Comparison of ENCODE assay signal across 24 cellular contexts in the genomic region with DNA sequence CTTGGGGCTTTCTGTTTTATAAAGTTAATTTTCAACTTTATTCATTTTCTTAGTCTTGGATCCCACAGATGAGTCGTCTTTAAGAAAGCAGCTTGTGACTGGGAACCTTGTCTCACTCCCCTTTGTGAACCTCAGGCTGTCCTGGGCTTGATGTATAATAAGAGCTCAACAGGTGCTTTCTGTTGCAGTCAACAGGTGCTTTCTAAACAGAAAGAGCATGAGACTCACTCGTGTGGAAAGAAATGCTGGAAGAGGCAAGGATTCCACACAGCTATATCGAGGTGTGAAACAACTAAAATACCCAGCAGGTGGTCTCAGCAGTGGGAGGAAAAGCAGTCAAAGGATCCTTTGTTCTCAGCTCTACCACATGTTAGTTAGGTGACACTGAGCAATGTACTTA.
A peak's percentile ranks its signal among the peaks of the same experiment; 100 is the strongest.
DNase-seq lines count a peak whose midpoint lies in the region; ATAC-seq and TF ChIP-seq lines count a peak whose summit lies in the region.
"Had no signal": no experiment of that assay in that cellular context is flagged by ENCODE, and none has a peak within 500 bp of the region (broad histone marks: within the 10 kb centered on the region; RNA-seq: fewer than 3 reads in every experiment).

No MANE protein-coding gene starts in this region.

- H3K4me3 Mint-ChIP-seq in chondrocyte (ENCODE audit: unreplicated experiment): no peak overlapping the region
- H3K4me3 Mint-ChIP-seq: activated naive CD4-positive, alpha-beta T cell treated with anti-CD3 and anti-CD28 coated beads for 36 hours; activated T-cell treated with anti-CD3 and anti-CD28 coated beads, Interleukin-2, amount 50 U/mL, for 24 hours; CD14-positive monocyte; central memory CD8-positive, alpha-beta T cell had no signal

- no peaks in the 10 kb centered on the region for H3K36me3 Mint-ChIP-seq in chondrocyte (ENCODE audit: low read depth)
- H3K36me3 Mint-ChIP-seq: CD14-positive monocyte had no signal

- TF ChIP-seq CTCF in chondrocyte (IDR thresholded peaks at IDR 0.05): no peak

- no peaks in the 10 kb centered on the region for H3K27me3 Mint-ChIP-seq in chondrocyte (ENCODE audit: low read depth)
- H3K27me3 Mint-ChIP-seq: activated T-cell treated with anti-CD3 and anti-CD28 coated beads, Interleukin-2, amount 50 U/mL, for 24 hours; central memory CD8-positive, alpha-beta T cell had no signal

- H3K27ac Mint-ChIP-seq in chondrocyte (ENCODE audit: unreplicated experiment): no peak overlapping the region
- H3K27ac Mint-ChIP-seq: activated naive CD4-positive, alpha-beta T cell treated with anti-CD3 and anti-CD28 coated beads for 36 hours; activated T-cell treated with anti-CD3 and anti-CD28 coated beads, Interleukin-2, amount 50 U/mL, for 24 hours; CD14-positive monocyte had no signal

- DNase-seq in NCI-H1105 treated with DMSO at 0.1 percent for 48 hours (lab: John Stamatoyannopoulos, UW) (peak; percentile 48), NCI-H69 (lab: John Stamatoyannopoulos, UW) (peak; percentile 7), kidney tubule cell (ENCODE audit: low spot score) (peak; percentile 39), chondrocyte (ENCODE audit: low spot score) (no peak), pons (ENCODE audit: low spot score) (no peak)
- DNase-seq in stimulated activated CD4-positive, alpha-beta T cell treated with anti-CD3 and anti-CD28 coated beads, Interleukin-1b, Interleukin-23, amount 100 ng/mL, for 48 hours: no peak
- DNase-seq in activated naive CD4-positive, alpha-beta T cell (lab: John Stamatoyannopoulos, UW): no peak
- DNase-seq: activated naive CD4-positive, alpha-beta T cell treated with anti-CD3 and anti-CD28 coated beads for 36 hours; activated T-cell treated with anti-CD3 and anti-CD28 coated beads, Interleukin-2, amount 50 U/mL, for 24 hours; anterior cingulate cortex; DMS 273 treated with DMSO at 0.1 percent for 48 hours; dorsolateral prefrontal cortex; GDM1; head of caudate nucleus; PC-9; SHP77; stimulated activated CD4-positive, alpha-beta T cell treated with anti-CD3 and anti-CD28 coated beads, Interleukin-4, amount 100 ng/mL, for 1 hour; stimulated activated naive CD8-positive, alpha-beta T cell treated with anti-CD3 and anti-CD28 coated beads, Interleukin-15, Interleukin-2, amounts not matched to agents 100 U/mL and 50 U/mL, for 24 hours; T-helper 1 cell; thyroid gland had no signal

- H3K4me1 Mint-ChIP-seq in chondrocyte (ENCODE audit: low read depth): peaks cover 15% of the 10 kb centered on the region
- H3K4me1 Mint-ChIP-seq: CD14-positive monocyte; central memory CD8-positive, alpha-beta T cell had no signal

- H3K9me3 Mint-ChIP-seq in chondrocyte (ENCODE audit: low read depth): no peaks in the 10 kb centered on the region
- H3K9me3 Mint-ChIP-seq: activated naive CD4-positive, alpha-beta T cell treated with anti-CD3 and anti-CD28 coated beads for 36 hours; activated T-cell treated with anti-CD3 and anti-CD28 coated beads, Interleukin-2, amount 50 U/mL, for 24 hours; CD14-positive monocyte had no signal

- peak; percentile 67 for ATAC-seq in GM19463 (IDR thresholded peaks at IDR 0.05; ENCODE audit: unreplicated experiment)
- ATAC-seq: HCT116; stimulated activated naive CD8-positive, alpha-beta T cell treated with anti-CD3 and anti-CD28 coated beads, Interleukin-15, Interleukin-2, amounts not matched to agents 100 U/mL and 50 U/mL, for 24 hours had no signal

Comparison
In these comparisons a context has a peak if more than half of its experiments do, and no peak if none do; other contexts are left out.
1. DNase-seq: peak in NCI-H1105 treated with DMSO at 0.1 percent for 48 hours (single experiment), NCI-H69 (single experiment) and kidney tubule cell (single experiment); none in stimulated activated CD4-positive, alpha-beta T cell treated with anti-CD3 and anti-CD28 coated beads, Interleukin-1b, Interleukin-23, amount 100 ng/mL, for 48 hours (single experiment), activated naive CD4-positive, alpha-beta T cell (0 of 4), chondrocyte (single experiment) and pons (single experiment).